1 cellular context compared by ENCODE assay signal in the genomic region with DNA sequence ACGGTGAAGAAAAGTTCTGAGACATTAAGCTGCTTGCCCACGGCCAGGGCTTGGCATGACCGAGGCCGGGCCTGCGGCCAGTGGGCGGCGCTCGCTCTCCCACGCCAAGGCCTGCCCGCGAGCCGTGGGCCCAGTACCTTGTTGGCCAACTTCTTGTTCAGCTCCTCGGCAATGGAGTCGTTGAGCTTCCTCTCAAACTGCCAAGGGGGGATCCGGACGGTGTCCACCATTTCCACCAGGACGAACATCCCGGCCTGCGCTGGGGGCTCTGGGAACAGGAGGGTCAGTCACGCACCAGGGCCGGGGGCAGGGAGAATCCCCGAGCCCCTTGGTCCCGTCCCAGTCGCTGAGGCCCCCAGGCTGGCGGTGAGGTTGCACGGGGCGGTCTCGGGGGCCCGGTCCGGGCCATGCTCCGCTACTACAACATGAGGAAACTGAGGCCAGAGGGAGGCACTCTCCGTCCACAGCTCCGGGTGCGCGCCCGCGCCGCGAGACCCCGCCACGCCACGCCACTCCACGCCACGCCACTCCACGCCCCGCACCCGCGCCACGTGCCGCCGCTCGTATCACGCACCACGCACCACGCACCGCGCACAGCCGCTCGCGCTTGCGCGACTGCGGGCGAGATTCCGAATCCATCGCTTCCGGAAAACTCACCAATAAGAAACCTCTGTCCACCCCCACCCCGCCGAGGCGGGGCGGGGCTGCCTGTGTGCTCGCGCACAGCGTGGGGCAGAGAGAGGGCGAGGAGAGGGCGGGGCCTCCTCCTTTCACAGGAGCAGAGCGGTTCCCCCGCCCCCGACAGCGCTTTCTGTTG.
TF ChIP-seq lines count a peak whose summit lies in the region.

Gene POLR3H (minus strand): TSS at position 617 of the 817 bp plus-strand sequence. CDS start 369 bp downstream, at position 248.

TF ChIP-seq in neural cell, 6 proteins besides CTCF, POLR2A, EP300 and RAD21 (continued from another document):
- TF ChIP-seq, protein P1, sequence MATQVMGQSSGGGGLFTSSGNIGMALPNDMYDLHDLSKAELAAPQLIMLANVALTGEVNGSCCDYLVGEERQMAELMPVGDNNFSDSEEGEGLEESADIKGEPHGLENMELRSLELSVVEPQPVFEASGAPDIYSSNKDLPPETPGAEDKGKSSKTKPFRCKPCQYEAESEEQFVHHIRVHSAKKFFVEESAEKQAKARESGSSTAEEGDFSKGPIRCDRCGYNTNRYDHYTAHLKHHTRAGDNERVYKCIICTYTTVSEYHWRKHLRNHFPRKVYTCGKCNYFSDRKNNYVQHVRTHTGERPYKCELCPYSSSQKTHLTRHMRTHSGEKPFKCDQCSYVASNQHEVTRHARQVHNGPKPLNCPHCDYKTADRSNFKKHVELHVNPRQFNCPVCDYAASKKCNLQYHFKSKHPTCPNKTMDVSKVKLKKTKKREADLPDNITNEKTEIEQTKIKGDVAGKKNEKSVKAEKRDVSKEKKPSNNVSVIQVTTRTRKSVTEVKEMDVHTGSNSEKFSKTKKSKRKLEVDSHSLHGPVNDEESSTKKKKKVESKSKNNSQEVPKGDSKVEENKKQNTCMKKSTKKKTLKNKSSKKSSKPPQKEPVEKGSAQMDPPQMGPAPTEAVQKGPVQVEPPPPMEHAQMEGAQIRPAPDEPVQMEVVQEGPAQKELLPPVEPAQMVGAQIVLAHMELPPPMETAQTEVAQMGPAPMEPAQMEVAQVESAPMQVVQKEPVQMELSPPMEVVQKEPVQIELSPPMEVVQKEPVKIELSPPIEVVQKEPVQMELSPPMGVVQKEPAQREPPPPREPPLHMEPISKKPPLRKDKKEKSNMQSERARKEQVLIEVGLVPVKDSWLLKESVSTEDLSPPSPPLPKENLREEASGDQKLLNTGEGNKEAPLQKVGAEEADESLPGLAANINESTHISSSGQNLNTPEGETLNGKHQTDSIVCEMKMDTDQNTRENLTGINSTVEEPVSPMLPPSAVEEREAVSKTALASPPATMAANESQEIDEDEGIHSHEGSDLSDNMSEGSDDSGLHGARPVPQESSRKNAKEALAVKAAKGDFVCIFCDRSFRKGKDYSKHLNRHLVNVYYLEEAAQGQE (IDR thresholded peaks at IDR 0.05; ENCODE audit: borderline replicate concordance) = peak; percentile 24
- TF ChIP-seq SMC3 (conservative IDR thresholded peaks at IDR 0.05; ENCODE audit: poor library complexity) = peak; percentile 75
